Comparison of ENCODE assay signal across 8 cellular contexts in the genomic region with DNA sequence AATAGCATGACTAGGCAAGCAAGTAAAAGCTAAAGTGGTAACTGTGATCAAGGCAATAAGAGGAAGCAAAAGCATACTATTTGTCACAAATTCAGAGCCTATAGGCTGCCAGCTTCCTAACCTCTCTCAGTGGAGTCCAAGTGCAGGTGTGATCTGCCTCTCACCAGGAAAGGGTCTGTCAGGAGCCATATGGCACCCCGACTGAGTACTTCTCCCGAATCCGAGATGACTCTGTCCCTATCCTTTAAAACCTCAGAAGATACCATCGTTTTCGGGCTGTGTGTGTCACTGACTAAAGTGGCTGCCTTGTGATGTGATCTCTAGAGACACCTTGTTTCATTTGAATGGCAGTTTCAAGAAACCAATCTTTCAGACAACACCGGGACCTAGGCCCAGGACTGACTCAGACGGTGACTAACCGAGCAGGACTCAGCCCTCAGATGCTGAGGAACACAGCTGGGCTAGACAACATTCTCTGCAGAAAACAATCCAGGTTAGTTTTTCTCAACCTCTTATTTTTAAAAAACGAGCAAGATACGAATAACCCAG.
A peak's percentile ranks its signal among the peaks of the same experiment; 100 is the strongest.
DNase-seq lines count a peak whose midpoint lies in the region; ATAC-seq, FAIRE-seq and TF ChIP-seq lines count a peak whose summit lies in the region.

No MANE protein-coding gene starts in this region.

- H3K4me3 ChIP-seq in GM12875 (ENCODE audit: low read depth, low read length), result peak overlapping the region; percentile 50
- peak overlapping the region; percentile 16 for H3K4me3 ChIP-seq in astrocyte (ENCODE audit: insufficient read depth, low read depth, low read length)
- no peak overlapping the region for H3K4me3 ChIP-seq in SJCRH30

- H3K9ac ChIP-seq in astrocyte (ENCODE audit: low read length), result peak overlapping the region; percentile 77

- DNase-seq in NCI-H226 (peak; percentile 79), astrocyte (ENCODE audit: low read depth) (peak; percentile 95), mesothelial cell of epicardium (ENCODE audit: low spot score in 2 of 2, unreplicated experiment in 2 of 2) (no peak), SJCRH30 (no peak), COR-L47 (lab: John Stamatoyannopoulos, UW) (no peak)
- DNase-seq in effector memory CD8-positive, alpha-beta T cell, result no peak

- no peaks in the 10 kb centered on the region for H3K36me3 ChIP-seq in astrocyte (ENCODE audit: insufficient read depth, low read length)
- H3K36me3 ChIP-seq in SJCRH30, result no peaks in the 10 kb centered on the region; the same call in 1 of the 2 replicates

- H2AFZ ChIP-seq in astrocyte (ENCODE audit: low read depth, low read length), result no peak overlapping the region

- no peaks in the 10 kb centered on the region for H3K27me3 ChIP-seq in astrocyte (ENCODE audit: insufficient read depth, low read length)
- H3K27me3 ChIP-seq in SJCRH30, result no peaks in the 10 kb centered on the region

- H3K4me1 ChIP-seq in astrocyte (ENCODE audit: insufficient read depth, low read length) (peaks cover 56% of the 10 kb centered on the region), SJCRH30 (peaks cover 10% of the 10 kb centered on the region)

- peak; percentile 97 for FAIRE-seq in astrocyte (lab: Jason Lieb, UNC)

- H3K36me3 Mint-ChIP-seq in astrocyte (ENCODE audit: low read depth, unreplicated experiment) (peaks cover 22% of the 10 kb centered on the region), mesothelial cell of epicardium (peaks cover 24% of the 10 kb centered on the region)
- H3K36me3 Mint-ChIP-seq in effector memory CD8-positive, alpha-beta T cell (ENCODE audit: insufficient read depth), result peaks cover 29% of the 10 kb centered on the region

- H3K27me3 Mint-ChIP-seq in astrocyte (ENCODE audit: low read depth, unreplicated experiment) (no peaks in the 10 kb centered on the region), mesothelial cell of epicardium (ENCODE audit: low read depth) (no peaks in the 10 kb centered on the region)
- no peaks in the 10 kb centered on the region for H3K27me3 Mint-ChIP-seq in effector memory CD8-positive, alpha-beta T cell

- TF ChIP-seq CTCF in GM12875 (IDR thresholded peaks at IDR 0.05; ENCODE audit: borderline replicate concordance, insufficient read depth, low read depth, low read length), result no peak
- no peak for TF ChIP-seq CTCF in astrocyte (IDR thresholded peaks at IDR 0.05; ENCODE audit: insufficient read depth, low read depth, low read length)
- TF ChIP-seq CTCF in mesothelial cell of epicardium (IDR thresholded peaks at IDR 0.05; ENCODE audit: unreplicated experiment), result no peak

- H3K79me2 ChIP-seq in astrocyte (ENCODE audit: insufficient read depth, low read length), result peaks cover 27% of the 10 kb centered on the region

- H3K9me3 ChIP-seq in astrocyte (ENCODE audit: insufficient read depth, low read depth, low read length), result no peaks in the 10 kb centered on the region
- no peaks in the 10 kb centered on the region for H3K9me3 ChIP-seq in SJCRH30 (replicated peaks)

- no peaks in the 10 kb centered on the region for H3K9me3 Mint-ChIP-seq in astrocyte (ENCODE audit: unreplicated experiment)
- H3K9me3 Mint-ChIP-seq in mesothelial cell of epicardium, result no peaks in the 10 kb centered on the region
- no peaks in the 10 kb centered on the region for H3K9me3 Mint-ChIP-seq in effector memory CD8-positive, alpha-beta T cell

- peak; percentile 61 for ATAC-seq in GM21786 (IDR thresholded peaks at IDR 0.05; ENCODE audit: unreplicated experiment)
- no peak for ATAC-seq in effector memory CD8-positive, alpha-beta T cell (replicated peaks)

- H3K27ac Mint-ChIP-seq in astrocyte (ENCODE audit: unreplicated experiment) (peak overlapping the region; percentile 62), mesothelial cell of epicardium (peak overlapping the region; percentile 28)
- H3K27ac Mint-ChIP-seq in effector memory CD8-positive, alpha-beta T cell, result no peak overlapping the region

- no peaks in the 10 kb centered on the region for H4K20me1 ChIP-seq in astrocyte (ENCODE audit: insufficient read depth, low read length)

- H3K4me3 Mint-ChIP-seq in astrocyte (ENCODE audit: unreplicated experiment) (peak overlapping the region; percentile 37), mesothelial cell of epicardium (no peak overlapping the region)
- peak overlapping the region in 1 of 2 donors; percentile 14 for H3K4me3 Mint-ChIP-seq in effector memory CD8-positive, alpha-beta T cell

- H3K4me2 ChIP-seq in astrocyte (ENCODE audit: low read length), result peak overlapping the region; percentile 63

- H3K27ac ChIP-seq in astrocyte (ENCODE audit: low read depth, low read length) (peak overlapping the region; percentile 91), SJCRH30 (no peak overlapping the region)

- H3K4me1 Mint-ChIP-seq in astrocyte (ENCODE audit: low read depth, unreplicated experiment), result peaks cover 73% of the 10 kb centered on the region
- H3K4me1 Mint-ChIP-seq in mesothelial cell of epicardium, result peaks cover 42% of the 10 kb centered on the region
- H3K4me1 Mint-ChIP-seq in effector memory CD8-positive, alpha-beta T cell (ENCODE audit: low read depth in 2 of 2), result peaks cover 7 to 8% of the 10 kb centered on the region in 2 donors

Comparison
In these comparisons a context has a peak if more than half of its experiments do, and no peak if none do; other contexts are left out.
1. DNase-seq: peak in NCI-H226 (single experiment) and astrocyte (single experiment); none in mesothelial cell of epicardium (0 of 2), SJCRH30 (0 of 2), effector memory CD8-positive, alpha-beta T cell (0 of 3) and COR-L47 (single experiment).
2. H3K27ac Mint-ChIP-seq: peak in astrocyte (single experiment) and mesothelial cell of epicardium (single experiment); none in effector memory CD8-positive, alpha-beta T cell (0 of 2).